Comparison of ENCODE assay signal across 1 cellular context in the genomic region with DNA sequence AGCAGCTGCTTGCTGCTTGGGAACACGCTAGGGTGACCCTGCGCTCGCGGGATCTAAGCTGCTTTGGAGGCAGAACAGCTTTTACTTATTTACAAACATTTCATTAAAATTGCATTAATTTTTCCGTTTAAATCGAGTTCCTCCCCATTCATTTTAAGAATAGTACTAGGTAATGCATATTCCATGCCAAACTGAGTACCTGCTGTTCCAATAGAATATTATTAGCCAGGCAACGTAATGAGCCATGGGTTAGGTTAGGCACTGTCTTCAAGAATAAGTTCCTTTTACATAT.
TF ChIP-seq lines count a peak whose summit lies in the region.

No MANE protein-coding gene starts in this region.

TF ChIP-seq in WTC11, 78 proteins besides CTCF, POLR2A, EP300 and RAD21 (continued from another document):
- TF ChIP-seq, protein P1, sequence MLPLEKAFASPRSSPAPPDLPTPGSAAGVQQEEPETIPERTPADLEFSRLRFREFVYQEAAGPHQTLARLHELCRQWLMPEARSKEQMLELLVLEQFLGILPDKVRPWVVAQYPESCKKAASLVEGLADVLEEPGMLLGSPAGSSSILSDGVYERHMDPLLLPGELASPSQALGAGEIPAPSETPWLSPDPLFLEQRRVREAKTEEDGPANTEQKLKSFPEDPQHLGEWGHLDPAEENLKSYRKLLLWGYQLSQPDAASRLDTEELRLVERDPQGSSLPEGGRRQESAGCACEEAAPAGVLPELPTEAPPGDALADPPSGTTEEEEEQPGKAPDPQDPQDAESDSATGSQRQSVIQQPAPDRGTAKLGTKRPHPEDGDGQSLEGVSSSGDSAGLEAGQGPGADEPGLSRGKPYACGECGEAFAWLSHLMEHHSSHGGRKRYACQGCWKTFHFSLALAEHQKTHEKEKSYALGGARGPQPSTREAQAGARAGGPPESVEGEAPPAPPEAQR (CRISPR knock-in tag; IDR thresholded peaks at IDR 0.05): no peak
- TF ChIP-seq MXD4 (CRISPR knock-in tag; IDR thresholded peaks at IDR 0.05; ENCODE audit: borderline replicate concordance) (no peak), ATF6 (CRISPR knock-in tag; IDR thresholded peaks at IDR 0.05) (no peak), ETV6 (CRISPR knock-in tag; IDR thresholded peaks at IDR 0.05) (no peak), NR1H2 (CRISPR knock-in tag; IDR thresholded peaks at IDR 0.05) (no peak), ZNF532 (CRISPR knock-in tag; IDR thresholded peaks at IDR 0.05; ENCODE audit: borderline replicate concordance) (no peak), RELA (CRISPR knock-in tag; IDR thresholded peaks at IDR 0.05; ENCODE audit: borderline replicate concordance) (no peak), NFYB (CRISPR knock-in tag; conservative IDR thresholded peaks at IDR 0.05; ENCODE audit: low read depth) (no peak)
- TF ChIP-seq, protein P2, sequence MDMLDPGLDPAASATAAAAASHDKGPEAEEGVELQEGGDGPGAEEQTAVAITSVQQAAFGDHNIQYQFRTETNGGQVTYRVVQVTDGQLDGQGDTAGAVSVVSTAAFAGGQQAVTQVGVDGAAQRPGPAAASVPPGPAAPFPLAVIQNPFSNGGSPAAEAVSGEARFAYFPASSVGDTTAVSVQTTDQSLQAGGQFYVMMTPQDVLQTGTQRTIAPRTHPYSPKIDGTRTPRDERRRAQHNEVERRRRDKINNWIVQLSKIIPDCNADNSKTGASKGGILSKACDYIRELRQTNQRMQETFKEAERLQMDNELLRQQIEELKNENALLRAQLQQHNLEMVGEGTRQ (CRISPR knock-in tag; IDR thresholded peaks at IDR 0.05): no peak
